ENCODE assay signal across 8 cellular contexts in the genomic region with DNA sequence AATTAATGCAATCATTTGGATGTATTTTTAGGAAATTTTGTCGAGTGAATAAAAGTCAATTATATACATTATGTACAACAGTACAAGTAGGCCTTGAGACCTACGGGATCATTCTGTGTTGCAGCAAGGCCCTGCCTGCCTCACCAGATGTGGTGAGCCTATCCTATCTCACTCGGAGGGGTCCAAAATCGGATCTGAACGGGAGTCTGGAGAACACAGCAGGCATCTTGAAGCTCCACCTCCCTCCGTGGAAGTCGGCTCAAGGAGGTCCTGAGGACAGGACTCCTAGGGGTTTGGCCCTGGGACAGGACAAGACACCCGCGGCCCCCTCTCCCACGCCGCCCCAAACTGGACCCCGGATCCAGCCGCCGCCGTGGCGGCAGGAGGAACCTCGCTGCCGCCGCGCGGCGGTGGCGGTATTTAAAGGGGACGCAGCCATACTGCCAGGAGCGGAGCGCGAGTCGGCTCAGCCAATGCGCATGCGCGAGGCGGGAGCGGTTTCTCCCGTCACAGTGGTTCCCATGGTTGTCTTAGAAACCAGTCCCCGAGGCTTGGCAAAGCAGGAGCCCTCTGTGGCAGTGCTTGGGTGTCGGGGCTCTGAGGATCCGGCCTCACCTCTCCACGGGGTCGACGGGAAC.
A peak's percentile ranks its signal among the peaks of the same experiment; 100 is the strongest.
DNase-seq lines count a peak whose midpoint lies in the region; ATAC-seq and TF ChIP-seq lines count a peak whose summit lies in the region.
"Not testable (repeated sequence)": the region's sequence is repeated elsewhere in the genome, so short reads cannot be mapped to it uniquely, and the experiment has no call there.

No MANE protein-coding gene starts in this region.

- TF ChIP-seq CTCF in OCI-LY1 (IDR thresholded peaks at IDR 0.05; ENCODE audit: low read length); mesothelial cell of epicardium (IDR thresholded peaks at IDR 0.05; ENCODE audit: unreplicated experiment): not testable (repeated sequence)

- H4K20me1 ChIP-seq in OCI-LY1 (ENCODE audit: insufficient read depth, low read length) = not testable (repeated sequence)

- H3K9me3 ChIP-seq in OCI-LY1 (ENCODE audit: low read length) = not testable (repeated sequence)

- H3K4me3 ChIP-seq in OCI-LY1 (ENCODE audit: low read depth, low read length, poor library complexity, severe bottlenecking) = peak overlapping the region; percentile 27

- not testable (repeated sequence) for H3K9me3 Mint-ChIP-seq in central memory CD8-positive, alpha-beta T cell; mesothelial cell of epicardium

- H3K4me2 ChIP-seq in OCI-LY1 (ENCODE audit: low read length) = not testable (repeated sequence)

- not testable (repeated sequence) for H3K4me3 Mint-ChIP-seq in central memory CD8-positive, alpha-beta T cell; mesothelial cell of epicardium

- H3K9ac ChIP-seq in OCI-LY1 (ENCODE audit: low read length) = not testable (repeated sequence)

- not testable (repeated sequence) for H3K27me3 ChIP-seq in OCI-LY1 (ENCODE audit: insufficient read depth, low read length)

- H3K79me2 ChIP-seq in OCI-LY1 (ENCODE audit: insufficient read depth, low read length) = not testable (repeated sequence)

- H3K27me3 Mint-ChIP-seq in central memory CD8-positive, alpha-beta T cell; mesothelial cell of epicardium (ENCODE audit: low read depth): not testable (repeated sequence)

- DNase-seq in activated CD8-positive, alpha-beta memory T cell treated with anti-CD3 and anti-CD28 coated beads, Interleukin-2, amount 50 U/mL, for 1 hour (ENCODE audit: extremely low read depth) = peak; percentile 34
- peak; percentile 57 to 85 for DNase-seq in central memory CD8-positive, alpha-beta T cell (ENCODE audit: low spot score in 2 of 2)
- DNase-seq in mesothelial cell of epicardium (ENCODE audit: low spot score in 2 of 2, unreplicated experiment in 2 of 2) = peak; percentile 49 to 92
- peak; percentile 90 for DNase-seq in stimulated activated CD4-positive, alpha-beta T cell treated with anti-CD3 and anti-CD28 coated beads, Interleukin-4, amount 100 ng/mL, for 24 hours
- peak; percentile 93 for DNase-seq in ureter (ENCODE audit: low spot score)

- H3K36me3 ChIP-seq in OCI-LY1 (ENCODE audit: insufficient read depth, low read length) = not testable (repeated sequence)

- not testable (repeated sequence) for H3K4me1 ChIP-seq in OCI-LY1 (ENCODE audit: insufficient read depth, low read length, severe bottlenecking)

- H2AFZ ChIP-seq in OCI-LY1 (ENCODE audit: low read length) = not testable (repeated sequence)

- H3F3A ChIP-seq in OCI-LY1 (ENCODE audit: insufficient read depth, low read length) = not testable (repeated sequence)

- H3K27ac Mint-ChIP-seq in central memory CD8-positive, alpha-beta T cell (ENCODE audit: low read depth); mesothelial cell of epicardium: not testable (repeated sequence)

- H3K9me2 ChIP-seq in OCI-LY1 (ENCODE audit: low read depth, low read length) = not testable (repeated sequence)

- ATAC-seq in GM19328 (IDR thresholded peaks at IDR 0.05; ENCODE audit: unreplicated experiment) (peak; percentile 73), HG02852 (IDR thresholded peaks at IDR 0.05; ENCODE audit: unreplicated experiment) (peak; percentile 78)
- ATAC-seq in central memory CD8-positive, alpha-beta T cell (replicated peaks; ENCODE audit: extremely low read depth, poor library complexity, severe bottlenecking) = peak; percentile 53

- not testable (repeated sequence) for H3K4me1 Mint-ChIP-seq in central memory CD8-positive, alpha-beta T cell; mesothelial cell of epicardium

- H3K27ac ChIP-seq in OCI-LY1 (ENCODE audit: low read depth, low read length, poor library complexity, severe bottlenecking) = not testable (repeated sequence)

- not testable (repeated sequence) for H3K36me3 Mint-ChIP-seq in central memory CD8-positive, alpha-beta T cell (ENCODE audit: insufficient read depth); mesothelial cell of epicardium

Comparison
In these comparisons a context has a peak if more than half of its experiments do, and no peak if none do; other contexts are left out.
1. DNase-seq: peak in every context shown above with its lines; median percentile 93 in ureter; 90 in stimulated activated CD4-positive, alpha-beta T cell treated with anti-CD3 and anti-CD28 coated beads, Interleukin-4, amount 100 ng/mL, for 24 hours; 71 in central memory CD8-positive, alpha-beta T cell; 70 in mesothelial cell of epicardium; 34 in activated CD8-positive, alpha-beta memory T cell treated with anti-CD3 and anti-CD28 coated beads, Interleukin-2, amount 50 U/mL, for 1 hour.